18 cellular contexts compared by ENCODE assay signal in genomic region chr17:7110617-7111306, GRCh38. TPM values are rescaled to one million over a fixed set of nuclear protein-coding genes. Genes with fewer than 3 reads are reported as not detected.
A peak's percentile ranks its signal among the peaks of the same experiment; 100 is the strongest.
DNase-seq lines count a peak whose midpoint lies in the region; ATAC-seq, FAIRE-seq and TF ChIP-seq lines count a peak whose summit lies in the region.
"Had no signal": no experiment of that assay in that cellular context is flagged by ENCODE, and none has a peak within 500 bp of the region (broad histone marks: within the 10 kb centered on the region; RNA-seq: fewer than 3 reads in every experiment).

No MANE protein-coding gene starts in this region.

- H4K8ac ChIP-seq in H1 (ENCODE audit: extremely low read depth, insufficient read depth, low read length), result no peak overlapping the region

- no peak for TF ChIP-seq POLR2A in H1 (IDR thresholded peaks at IDR 0.05; ENCODE audit: control extremely low read depth in 1 of 2, low read depth in 2 of 2, low read length in 2 of 2)
- TF ChIP-seq POLR2A in tibial nerve (IDR thresholded peaks at IDR 0.05), result no peak

- 76% methylated on average over 11 of the region's 11 CpGs; no CpG with 5 or more reads in 1 of the 2 experiments for WGBS in H1 (ENCODE audit: extremely low coverage in 1 of 2, insufficient coverage in 1 of 2, insufficient read length in 1 of 2, insufficient replicate concordance in 2 of 2, low coverage in 1 of 2, low lambda C conversion rate in 2 of 2, missing lambda C conversion rate in 1 of 2), 2 experiments
- 44 to 48% methylated on average over 11 of the region's 11 CpGs for WGBS in tibial nerve, 2 donors

- DNase-seq in CD14-positive monocyte (ENCODE audit: low spot score) (no peak), T-helper 17 cell (no peak), H1 (ENCODE audit: low read depth in 1 of 2, low spot score in 2 of 2) (no peak), osteoblast (ENCODE audit: insufficient read length, low spot score, missing footprints) (peak; percentile 69), tibial nerve (ENCODE audit: low spot score in 2 of 2) (no peak), HuH-7.5 (ENCODE audit: low spot score) (no peak), DMS114 treated with DMSO at 0.1 percent for 48 hours (lab: John Stamatoyannopoulos, UW; ENCODE audit: unreplicated experiment) (no peak)
- DNase-seq: CD4-positive, CD25-positive, alpha-beta regulatory T cell; GOT3; HFFc6; IMR-90; KBM-7 had no signal

- peaks cover 11% of the 10 kb centered on the region for H3K23me2 ChIP-seq in H1 (ENCODE audit: low read depth, low read length)

- no peak for FAIRE-seq in H1 (lab: Jason Lieb, UNC)
- FAIRE-seq: GM12891 had no signal

- no peaks in the 10 kb centered on the region for H3K27me3 ChIP-seq in H1 (replicated peaks in 1 of 4; ENCODE audit: control insufficient read depth in 3 of 4, extremely low read depth in 1 of 4, insufficient read depth in 3 of 4, low read length in 3 of 4)
- no peaks in the 10 kb centered on the region for H3K27me3 ChIP-seq in osteoblast (ENCODE audit: insufficient read depth, low read length)
- peaks cover 0 to 11% of the 10 kb centered on the region in 2 donors for H3K27me3 ChIP-seq in tibial nerve

- H3K4me3 Mint-ChIP-seq in CD14-positive monocyte, result peak overlapping the region in 1 of 2 donors; percentile 49
- H3K4me3 Mint-ChIP-seq in T-helper 17 cell, result no peak overlapping the region
- H3K4me3 Mint-ChIP-seq: HFFc6 had no signal

- ATAC-seq in T-helper 17 cell, result no peak

- TF ChIP-seq RAD21 in H1 (IDR thresholded peaks at IDR 0.05 in 1 of 2, conservative IDR thresholded peaks at IDR 0.05 in 1 of 2; ENCODE audit: low read depth in 2 of 2, low read length in 2 of 2), result no peak

- H3K27ac ChIP-seq in H1 (ENCODE audit: low read depth, low read length) (no peak overlapping the region), osteoblast (ENCODE audit: low read depth, low read length) (no peak overlapping the region), tibial nerve (no peak overlapping the region)
- H3K27ac ChIP-seq: HL-60 had no signal

- H4K20me1 ChIP-seq in H1 (replicated peaks in 1 of 2; ENCODE audit: control insufficient read depth in 1 of 2, insufficient read depth in 2 of 2, low read length in 2 of 2) (peaks cover 0 to 9% of the 10 kb centered on the region in 2 experiments), osteoblast (ENCODE audit: insufficient read depth, low read length) (no peaks in the 10 kb centered on the region)

- H4K91ac ChIP-seq in H1 (replicated peaks; ENCODE audit: insufficient read length, low read length), result no peak overlapping the region

- H2BK120ac ChIP-seq in H1 (replicated peaks; ENCODE audit: low read depth, low read length), result peak overlapping the region; percentile 28

- H3K27me3 Mint-ChIP-seq in CD14-positive monocyte (ENCODE audit: low read depth in 3 of 3) (peaks cover 0 to 2% (median 0%) of the 10 kb centered on the region in 3 donors), T-helper 17 cell (peaks cover 17% of the 10 kb centered on the region)
- H3K27me3 Mint-ChIP-seq: CD4-positive, CD25-positive, alpha-beta regulatory T cell had no signal

- H3K9me3 ChIP-seq in T-helper 17 cell (ENCODE audit: control insufficient read depth, low read length, poor library complexity, severe bottlenecking), result no peaks in the 10 kb centered on the region
- H3K9me3 ChIP-seq in H1 (ENCODE audit: insufficient read depth in 2 of 2, low read depth in 1 of 2, low read length in 1 of 2), result no peaks in the 10 kb centered on the region
- H3K9me3 ChIP-seq in osteoblast (ENCODE audit: low read depth, low read length), result no peaks in the 10 kb centered on the region
- no peaks in the 10 kb centered on the region for H3K9me3 ChIP-seq in tibial nerve
- H3K9me3 ChIP-seq: HAP-1 had no signal

- TF ChIP-seq CTCF in CD14-positive monocyte (IDR thresholded peaks at IDR 0.05) (no peak), H1 (IDR thresholded peaks at IDR 0.05; ENCODE audit: control extremely low read depth in 1 of 3, insufficient read depth in 1 of 3, low read depth in 1 of 3, low read length in 3 of 3) (no peak), osteoblast (IDR thresholded peaks at IDR 0.05; ENCODE audit: extremely low read depth, low read depth, low read length) (no peak), tibial nerve (IDR thresholded peaks at IDR 0.05) (no peak)

- H2AFZ ChIP-seq in H1 (ENCODE audit: low read length) (peak overlapping the region; percentile 47), osteoblast (ENCODE audit: low read length) (no peak overlapping the region)

- no peak overlapping the region for H4K5ac ChIP-seq in H1 (ENCODE audit: insufficient read length, low read depth, low read length)

- H3K27ac Mint-ChIP-seq in CD14-positive monocyte, result peak overlapping the region in 6 of 7 donors; percentile 37 to 91 (median 58)
- H3K27ac Mint-ChIP-seq in T-helper 17 cell, result peak overlapping the region; percentile 76
- H3K27ac Mint-ChIP-seq: HFFc6 had no signal

- H2BK20ac ChIP-seq in H1 (ENCODE audit: low read length), result 0 out of 2 replicates have a peak overlapping the region, but pooled peaks have one; percentile 18

- H3K18ac ChIP-seq in H1 (ENCODE audit: extremely low read depth, low read length), result no peak overlapping the region

- peaks cover 0 to 12% (median 4%) of the 10 kb centered on the region in 4 experiments; a peak in 4 of 7 replicates for H3K4me1 ChIP-seq in H1 (replicated peaks in 1 of 4; ENCODE audit: control insufficient read depth in 3 of 4, insufficient read depth in 4 of 4, low read length in 3 of 4)
- H3K4me1 ChIP-seq in osteoblast (ENCODE audit: insufficient read depth, low read length), result no peaks in the 10 kb centered on the region
- H3K4me1 ChIP-seq in tibial nerve, result peaks cover 0 to 2% (median 0%) of the 10 kb centered on the region in 4 donors
- H3K4me1 ChIP-seq: HAP-1 had no signal

- H3K4me1 Mint-ChIP-seq in CD14-positive monocyte (peaks cover 27% of the 10 kb centered on the region), T-helper 17 cell (peaks cover 14% of the 10 kb centered on the region)

- peaks cover 2% of the 10 kb centered on the region; the same call in 1 of the 2 replicates for H3K79me1 ChIP-seq in H1 (ENCODE audit: low read depth, low read length)

- H3K4me3 ChIP-seq in H1 (ENCODE audit: extremely low read depth in 1 of 4, insufficient read depth in 2 of 4, low read depth in 3 of 4, low read length in 4 of 4), result no peak overlapping the region
- H3K4me3 ChIP-seq in osteoblast (ENCODE audit: insufficient read depth, low read length), result no peak overlapping the region
- H3K4me3 ChIP-seq in tibial nerve, result no peak overlapping the region
- H3K4me3 ChIP-seq: HAP-1 had no signal

- no peak overlapping the region for H3K4me2 ChIP-seq in H1 (ENCODE audit: insufficient read depth in 1 of 2, low read depth in 2 of 2, low read length in 2 of 2)
- H3K4me2 ChIP-seq in osteoblast (ENCODE audit: insufficient read depth, low read length), result no peak overlapping the region

- peaks cover 23 to 48% of the 10 kb centered on the region in 2 donors for H3K36me3 Mint-ChIP-seq in CD14-positive monocyte
- H3K36me3 Mint-ChIP-seq in T-helper 17 cell (ENCODE audit: low read depth), result peaks cover 7% of the 10 kb centered on the region
- H3K36me3 Mint-ChIP-seq: CD4-positive, CD25-positive, alpha-beta regulatory T cell had no signal

- H3K36me3 ChIP-seq in H1 (ENCODE audit: control insufficient read depth in 2 of 4, insufficient read depth in 4 of 4, low read length in 3 of 4) (no peaks in the 10 kb centered on the region), osteoblast (ENCODE audit: insufficient read depth, low read length) (no peaks in the 10 kb centered on the region), tibial nerve (no peaks in the 10 kb centered on the region)
- H3K36me3 ChIP-seq: HAP-1 had no signal

- H3K4ac ChIP-seq in H1 (replicated peaks; ENCODE audit: insufficient read length, low read depth, low read length), result no peak overlapping the region

- no peak overlapping the region for H2BK5ac ChIP-seq in H1 (ENCODE audit: low read depth, low read length)

- no peak overlapping the region for H3K14ac ChIP-seq in H1 (ENCODE audit: insufficient read length)

- H3K9ac ChIP-seq in H1 (replicated peaks in 1 of 4; ENCODE audit: extremely low read depth in 1 of 4, low read depth in 3 of 4, low read length in 3 of 4), result no peak overlapping the region

- POLR2A ChIA-PET in H1 (lab: Charles Lee; ENCODE audit: partially characterized antibody), result interaction anchor here (1.0 to 1.2 kb wide), 3 partner anchors 9 to 59 kb away, joined by 3 to 4 read pairs (median 3); no protein-coding TSS in a partner anchor

- no peak overlapping the region for H2AK5ac ChIP-seq in H1 (ENCODE audit: low read depth, low read length)

- no peak for TF ChIP-seq EP300 in H1 (IDR thresholded peaks at IDR 0.05; ENCODE audit: borderline replicate concordance in 1 of 2, low read depth in 2 of 2, low read length in 2 of 2)
- TF ChIP-seq EP300 in tibial nerve (IDR thresholded peaks at IDR 0.05), result no peak

- no peak overlapping the region for H2BK15ac ChIP-seq in H1 (ENCODE audit: low read length)

- H3K56ac ChIP-seq in H1 (replicated peaks; ENCODE audit: insufficient read length, low read depth, low read length), result no peak overlapping the region

- H3K23ac ChIP-seq in H1 (ENCODE audit: insufficient read length), result no peak overlapping the region

- CTCF ChIA-PET in H1 (lab: Charles Lee; ENCODE audit: partially characterized antibody), result interaction anchor here (1.0 to 3.2 kb wide), 5 partner anchors 9 to 66 kb away, joined by 3 to 21 read pairs (median 6); partner anchors contain the start of gene SLC16A11

- no peaks in the 10 kb centered on the region for H3K79me2 ChIP-seq in H1 (ENCODE audit: control insufficient read depth in 1 of 2, insufficient read depth in 2 of 2, low read length in 2 of 2)
- no peaks in the 10 kb centered on the region for H3K79me2 ChIP-seq in osteoblast (ENCODE audit: insufficient read depth, low read length)

- H3K9me3 Mint-ChIP-seq in CD14-positive monocyte, result peaks cover 0 to 2% (median 0%) of the 10 kb centered on the region in 7 donors
- H3K9me3 Mint-ChIP-seq: HFFc6 had no signal

- 0 out of 2 replicates have a peak overlapping the region, but pooled peaks have one; percentile 39 for H2BK12ac ChIP-seq in H1 (ENCODE audit: low read depth, low read length)

- intact Hi-C loops in CD14-positive monocyte (cut with micrococcal nuclease), result no loop called here

RNA-seq across cellular contexts. Expression of gene ASGR2, which starts 3.9 kb away (rescaled TPM):
- 10 to 100 TPM; 53.3 to 78.3 TPM for polyA plus RNA-seq in CD14-positive monocyte
- under 1 TPM; 0.67 to 0.78 TPM for total RNA-seq in T-helper 17 cell
- not detected in 2 replicates for total RNA-seq in H1 (2021; fragmentation: NEBNext Ultra II Directional; extraction: Animal tissue kit (Norgen Biotek cat#: 25700))
- 0.61 and 0.91 TPM in 2 replicates for polyA plus RNA-seq in H1 (2011; rRNA removed)
- 0.49 TPM for polyA plus RNA-seq in H1 (2011; cell fraction: cytosol; rRNA removed)
- polyA plus RNA-seq in H1 (2011; cell fraction: nucleus; rRNA removed), result 0.51 TPM
- polyA plus RNA-seq in H1 (2012, experiment 1 of 2), result 0.52 to 0.74 TPM (median 0.57 TPM) in 3 of 4 replicates, not detected in the other
- not detected for polyA plus RNA-seq in H1 (2012, experiment 2 of 2)
- polyA plus RNA-seq in H1 (2013, experiment 1 of 2), result 0.20 TPM
- 0.11 TPM for polyA plus RNA-seq in H1 (2013, experiment 2 of 2)
- not detected in 2 replicates for polyA minus RNA-seq in H1 (2011; rRNA and poly(A)+ RNA removed)
- polyA minus RNA-seq in H1 (2011; cell fraction: cytosol; rRNA and poly(A)+ RNA removed), result not detected
- not detected for polyA minus RNA-seq in H1 (2011; cell fraction: nucleus; rRNA and poly(A)+ RNA removed)
- under 0.01 TPM in 1 of 2 replicates, not detected in the other for total RNA-seq in osteoblast
- under 1 TPM in 1 of 4 donors, not detected in 3; 0.60 TPM for total RNA-seq in tibial nerve
- total RNA-seq: A673; CD4-positive, CD25-positive, alpha-beta regulatory T cell; Daoy; HFFc6; IMR-90 had no signal
- polyA plus RNA-seq: BJ; CD4-positive, CD25-positive, alpha-beta regulatory T cell; IMR-90 had no signal

RNA-seq across cellular contexts. Expression of gene CLEC10A, which starts 30.7 kb away (rescaled TPM):
- 10 to 100 TPM; 22.7 to 61.9 TPM for polyA plus RNA-seq in CD14-positive monocyte
- 1 to 10 TPM in 1 of 2 donors, under 1 TPM in 1; 0.40 to 7.1 TPM for total RNA-seq in T-helper 17 cell
- not detected in 2 replicates for total RNA-seq in H1 (2021; fragmentation: NEBNext Ultra II Directional; extraction: Animal tissue kit (Norgen Biotek cat#: 25700))
- polyA plus RNA-seq in H1 (2011; rRNA removed), result 0.17 TPM in 1 of 2 replicates, not detected in the other
- polyA plus RNA-seq in H1 (2011; cell fraction: cytosol; rRNA removed), result not detected
- not detected for polyA plus RNA-seq in H1 (2011; cell fraction: nucleus; rRNA removed)
- polyA plus RNA-seq in H1 (2012, experiment 1 of 2), result not detected in 4 replicates
- not detected for polyA plus RNA-seq in H1 (2012, experiment 2 of 2)
- polyA plus RNA-seq in H1 (2013, experiment 1 of 2), result not detected
- not detected for polyA plus RNA-seq in H1 (2013, experiment 2 of 2)
- polyA minus RNA-seq in H1 (2011; rRNA and poly(A)+ RNA removed), result not detected in 2 replicates
- not detected for polyA minus RNA-seq in H1 (2011; cell fraction: cytosol; rRNA and poly(A)+ RNA removed)
- not detected for polyA minus RNA-seq in H1 (2011; cell fraction: nucleus; rRNA and poly(A)+ RNA removed)
- total RNA-seq in osteoblast, result not detected in 2 replicates
- total RNA-seq in tibial nerve, result 10 to 100 TPM in 2 of 4 donors, 1 to 10 TPM in 2; 2.2 to 19.8 (median 10.3) TPM
- total RNA-seq: A673; CD4-positive, CD25-positive, alpha-beta regulatory T cell; Daoy; HFFc6; IMR-90 had no signal
- polyA plus RNA-seq: BJ; CD4-positive, CD25-positive, alpha-beta regulatory T cell; IMR-90 had no signal
